In the genomic region with DNA sequence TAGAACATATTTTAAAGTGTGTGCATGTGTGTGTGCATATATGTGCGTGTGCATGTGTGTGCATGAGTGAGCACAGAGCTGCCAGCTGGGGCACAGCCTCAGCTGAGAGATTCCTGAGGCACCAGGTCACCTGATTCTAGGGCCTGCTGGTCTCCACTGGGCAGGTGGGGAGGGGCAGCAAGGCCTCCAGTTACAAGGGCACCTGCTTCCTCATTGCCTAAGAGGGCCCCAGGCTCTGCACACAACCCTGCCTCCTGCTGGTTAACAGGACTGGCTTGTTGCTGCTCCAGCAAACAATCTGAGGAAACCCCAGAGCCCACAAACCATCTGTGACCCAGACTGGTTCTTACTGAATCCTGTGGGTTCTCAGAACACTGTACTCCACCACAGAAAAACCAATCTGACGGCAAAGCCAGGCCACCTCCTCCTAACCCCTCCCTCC, we compare ENCODE assay signal across 8 cellular contexts. TPM values are rescaled to one million over a fixed set of nuclear protein-coding genes. Genes with fewer than 3 reads are reported as not detected.
DNase-seq lines count a peak whose midpoint lies in the region; ATAC-seq and TF ChIP-seq lines count a peak whose summit lies in the region.

No MANE protein-coding gene starts in this region.

- no peaks in the 10 kb centered on the region for H3K9me3 ChIP-seq in trophoblast cell (ENCODE audit: insufficient read depth, low read depth, low read length)

- no peak overlapping the region for H2AK5ac ChIP-seq in trophoblast cell (ENCODE audit: low read length)

- H3K14ac ChIP-seq in trophoblast cell (ENCODE audit: low read length): no peak overlapping the region

- no peak overlapping the region for H3K27ac ChIP-seq in trophoblast cell (ENCODE audit: low read depth, low read length)

- peaks cover 0 to 2% of the 10 kb centered on the region in 2 experiments for H3K4me1 ChIP-seq in trophoblast cell (ENCODE audit: control insufficient read depth in 1 of 2, insufficient read depth in 2 of 2, low read length in 2 of 2)

- no peaks in the 10 kb centered on the region for H3K9me3 Mint-ChIP-seq in endothelial cell (ENCODE audit: unreplicated experiment)

- no peak overlapping the region for H2BK12ac ChIP-seq in trophoblast cell (ENCODE audit: low read length)

- no peak overlapping the region for H2BK120ac ChIP-seq in trophoblast cell (ENCODE audit: insufficient read depth, low read length, poor library complexity)

- no peak overlapping the region for H4K8ac ChIP-seq in trophoblast cell (ENCODE audit: low read depth, low read length)

- H3K4me3 Mint-ChIP-seq in endothelial cell (ENCODE audit: unreplicated experiment): no peak overlapping the region

- no peak overlapping the region for H3K27ac Mint-ChIP-seq in endothelial cell (ENCODE audit: unreplicated experiment)

- no peak overlapping the region for H3K18ac ChIP-seq in trophoblast cell (ENCODE audit: low read length)

- peak; percentile 72 for ATAC-seq in GM19455 (IDR thresholded peaks at IDR 0.05; ENCODE audit: unreplicated experiment)
- ATAC-seq in HG03439 (IDR thresholded peaks at IDR 0.05; ENCODE audit: unreplicated experiment): peak; percentile 63

- H3K27me3 Mint-ChIP-seq in endothelial cell (ENCODE audit: unreplicated experiment): no peaks in the 10 kb centered on the region

- H3K4ac ChIP-seq in trophoblast cell (ENCODE audit: low read depth, low read length): no peak overlapping the region

- no peak overlapping the region for H3K4me2 ChIP-seq in trophoblast cell (ENCODE audit: low read length)

- H2AFZ ChIP-seq in trophoblast cell (ENCODE audit: insufficient read depth, low read length, poor library complexity): no peak overlapping the region

- no peak overlapping the region for H4K12ac ChIP-seq in trophoblast cell (ENCODE audit: low read depth, low read length)

- peak; percentile 87 for DNase-seq in COLO668 (lab: John Stamatoyannopoulos, UW; ENCODE audit: unreplicated experiment)
- DNase-seq in NCI-H510A (lab: John Stamatoyannopoulos, UW): peak; percentile 92
- peak; percentile 19 to 25 for DNase-seq in activated CD4-positive, alpha-beta T cell treated with anti-CD3 and anti-CD28 coated beads, Interleukin-2, amount 50 U/mL, for 4 hours
- peak; percentile 61 for DNase-seq in endothelial cell (ENCODE audit: low spot score)
- DNase-seq in trophoblast cell: peak; percentile 28
- DNase-seq in midbrain (lab: John Stamatoyannopoulos, UW): no peak

- no CpG with 5 or more reads among the region's 2 CpGs for WGBS in trophoblast cell (ENCODE audit: extremely low coverage, insufficient coverage, insufficient read length)

- H3K4me3 ChIP-seq in trophoblast cell (ENCODE audit: low read depth, low read length): no peak overlapping the region

- no peak overlapping the region for H3K9ac ChIP-seq in trophoblast cell (ENCODE audit: low read length)

- H3K79me1 ChIP-seq in trophoblast cell (ENCODE audit: low read length): no peaks in the 10 kb centered on the region

- no peak overlapping the region for H2BK5ac ChIP-seq in trophoblast cell (ENCODE audit: low read depth, low read length, poor library complexity)

- H3K27me3 ChIP-seq in trophoblast cell (ENCODE audit: insufficient read depth, low read length): no peaks in the 10 kb centered on the region

- peaks cover 7% of the 10 kb centered on the region for H3K4me1 Mint-ChIP-seq in endothelial cell (ENCODE audit: unreplicated experiment)

- no peaks in the 10 kb centered on the region for H3K79me2 ChIP-seq in trophoblast cell (ENCODE audit: control insufficient read depth, insufficient read depth, low read length, poor library complexity)

- no peak overlapping the region for H4K91ac ChIP-seq in trophoblast cell (ENCODE audit: low read depth, low read length)

- no peak overlapping the region for H3K23ac ChIP-seq in trophoblast cell (ENCODE audit: low read length)

- TF ChIP-seq CTCF in endothelial cell (IDR thresholded peaks at IDR 0.05; ENCODE audit: unreplicated experiment): peak; percentile 25

- no peaks in the 10 kb centered on the region for H3K36me3 ChIP-seq in trophoblast cell (ENCODE audit: control insufficient read depth in 1 of 2, insufficient read depth in 2 of 2, low read length in 2 of 2)

- no peaks in the 10 kb centered on the region for H3K36me3 Mint-ChIP-seq in endothelial cell (ENCODE audit: low read depth, unreplicated experiment)

RNA-seq across cellular contexts. Expression of a gene that starts 22.9 kb away (rescaled TPM):
- 43.7 TPM for total RNA-seq in endothelial cell (ENCODE audit: unreplicated experiment)
- polyA plus RNA-seq in trophoblast cell (2013): 177 and 178 TPM in 2 replicates

RNA-seq across cellular contexts. Expression of a gene that starts 36.6 kb away (rescaled TPM):
- 9.8 TPM for total RNA-seq in endothelial cell (ENCODE audit: unreplicated experiment)
- polyA plus RNA-seq in trophoblast cell (2013): 0.85 and 1.0 TPM in 2 replicates

RNA-seq across cellular contexts. Expression of a gene that starts 57.5 kb away (rescaled TPM):
- 70.9 TPM for total RNA-seq in endothelial cell (ENCODE audit: unreplicated experiment)
- 25.4 and 27.8 TPM in 2 replicates for polyA plus RNA-seq in trophoblast cell (2013)
